Comparison of ENCODE assay signal across 16 cellular contexts in the genomic region with DNA sequence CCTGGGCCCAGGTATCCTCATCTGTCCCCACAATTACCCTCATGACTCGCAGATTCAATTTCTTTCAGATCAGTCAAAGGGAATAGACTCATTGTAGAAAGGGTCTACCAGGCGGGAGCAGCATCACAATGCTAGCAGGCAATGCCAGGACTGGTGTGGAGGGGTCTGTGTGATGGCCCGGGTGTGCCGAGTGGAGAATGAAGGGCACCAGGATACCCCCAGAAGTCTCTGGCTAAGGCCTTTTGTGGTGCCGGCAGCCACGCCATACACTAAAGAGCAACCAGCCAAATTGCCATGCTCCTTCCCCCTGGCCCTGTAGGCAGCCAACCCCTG. TPM values are rescaled to one million over a fixed set of nuclear protein-coding genes. Genes with fewer than 3 reads are reported as not detected.
DNase-seq lines count a peak whose midpoint lies in the region; ATAC-seq and TF ChIP-seq lines count a peak whose summit lies in the region.
"Had no signal": no experiment of that assay in that cellular context is flagged by ENCODE, and none has a peak within 500 bp of the region (broad histone marks: within the 10 kb centered on the region; RNA-seq: fewer than 3 reads in every experiment).

No MANE protein-coding gene starts in this region.

- peak overlapping the region; percentile 83 for H3K27ac ChIP-seq in smooth muscle cell (ENCODE audit: low read depth)
- H3K27ac ChIP-seq: BLaER1 treated with 17β-estradiol and CSF1 and Interleukin-3, amounts not matched to agents 10 nM and 100 nM had no signal

- peaks cover 41% of the 10 kb centered on the region for H3K4me1 Mint-ChIP-seq in activated T-cell treated with anti-CD3 and anti-CD28 coated beads, Interleukin-2, amount 50 U/mL, for 72 hours (ENCODE audit: low read depth)
- H3K4me1 Mint-ChIP-seq in activated T-helper 17 cell treated with anti-CD3 and anti-CD28 coated beads, Interleukin-2, amount 50 U/mL, for 72 hours = peaks cover 31% of the 10 kb centered on the region
- H3K4me1 Mint-ChIP-seq in mesothelial cell of epicardium = peaks cover 29% of the 10 kb centered on the region

- no peaks in the 10 kb centered on the region for H3K79me2 ChIP-seq in smooth muscle cell (ENCODE audit: low read depth)

- H3K27me3 ChIP-seq in smooth muscle cell (ENCODE audit: low read depth) = no peaks in the 10 kb centered on the region
- H3K27me3 ChIP-seq: BLaER1 treated with 17β-estradiol and CSF1 and Interleukin-3, amounts not matched to agents 10 nM and 100 nM; Peyer's patch had no signal

- H4K20me1 ChIP-seq in smooth muscle cell (ENCODE audit: low read depth) = no peaks in the 10 kb centered on the region
- H4K20me1 ChIP-seq: BLaER1 treated with 17β-estradiol and CSF1 and Interleukin-3, amounts not matched to agents 10 nM and 100 nM had no signal

- H3K4me1 ChIP-seq in smooth muscle cell (ENCODE audit: low read depth) = no peaks in the 10 kb centered on the region

- no peak overlapping the region for H3K9ac ChIP-seq in smooth muscle cell (ENCODE audit: low read depth)
- H3K9ac ChIP-seq: BLaER1 treated with 17β-estradiol and CSF1 and Interleukin-3, amounts not matched to agents 10 nM and 100 nM had no signal

- ATAC-seq in activated T-cell treated with anti-CD3 and anti-CD28 coated beads, Interleukin-2, amount 50 U/mL, for 72 hours (replicated peaks in 1 of 2) = no peak
- ATAC-seq in activated T-helper 17 cell treated with anti-CD3 and anti-CD28 coated beads, Interleukin-2, amount 50 U/mL, for 72 hours (replicated peaks) = no peak
- ATAC-seq in GM21390 (IDR thresholded peaks at IDR 0.05; ENCODE audit: unreplicated experiment) = no peak

- H2AFZ ChIP-seq in smooth muscle cell (ENCODE audit: low read depth) = no peak overlapping the region

- DNase-seq in activated T-cell treated with anti-CD3 and anti-CD28 coated beads, Interleukin-2, amount 50 U/mL, for 72 hours = no peak
- DNase-seq in activated T-cell treated with anti-CD3 and anti-CD28 coated beads, Interleukin-2, amount 50 U/mL, for 48 hours = no peak
- DNase-seq in mesothelial cell of epicardium (ENCODE audit: low spot score in 2 of 2, unreplicated experiment in 2 of 2) (no peak), smooth muscle cell (lab: John Stamatoyannopoulos, UW; ENCODE audit: unreplicated experiment) (no peak), H4 (ENCODE audit: low spot score) (no peak)
- DNase-seq in activated CD4-positive, CD25-positive, alpha-beta regulatory T cell treated with anti-CD3 and anti-CD28 coated beads, Interleukin-2, amount 50 U/mL, for 72 hours = no peak
- DNase-seq: ACHN, NCI-H1417, NCI-H510A, Peyer's patch had no signal

- peaks cover 2 to 9% of the 10 kb centered on the region in 2 donors for H3K9me3 Mint-ChIP-seq in activated T-cell treated with anti-CD3 and anti-CD28 coated beads, Interleukin-2, amount 50 U/mL, for 72 hours
- peaks cover 4% of the 10 kb centered on the region for H3K9me3 Mint-ChIP-seq in activated T-helper 17 cell treated with anti-CD3 and anti-CD28 coated beads, Interleukin-2, amount 50 U/mL, for 72 hours
- no peaks in the 10 kb centered on the region for H3K9me3 Mint-ChIP-seq in mesothelial cell of epicardium
- H3K9me3 Mint-ChIP-seq: dendritic cell treated with granulocyte-macrophage colony-stimulating factor and Interleukin-4, amounts not matched to agents 40 ng/mL and 50 ng/mL, for 4 days had no signal

- peaks cover 0 to 3% of the 10 kb centered on the region in 2 donors for H3K36me3 Mint-ChIP-seq in activated T-cell treated with anti-CD3 and anti-CD28 coated beads, Interleukin-2, amount 50 U/mL, for 72 hours (ENCODE audit: insufficient read depth in 2 of 2)
- no peaks in the 10 kb centered on the region for H3K36me3 Mint-ChIP-seq in activated T-helper 17 cell treated with anti-CD3 and anti-CD28 coated beads, Interleukin-2, amount 50 U/mL, for 72 hours (ENCODE audit: low read depth)
- no peaks in the 10 kb centered on the region for H3K36me3 Mint-ChIP-seq in mesothelial cell of epicardium

- H3K4me3 ChIP-seq in smooth muscle cell = no peak overlapping the region
- H3K4me3 ChIP-seq: BLaER1 treated with 17β-estradiol and CSF1 and Interleukin-3, amounts not matched to agents 10 nM and 100 nM; Peyer's patch had no signal

- no peak overlapping the region for H3K4me2 ChIP-seq in smooth muscle cell

- no peak for TF ChIP-seq CTCF in mesothelial cell of epicardium (IDR thresholded peaks at IDR 0.05; ENCODE audit: unreplicated experiment)
- no peak for TF ChIP-seq CTCF in smooth muscle cell (IDR thresholded peaks at IDR 0.05; ENCODE audit: borderline replicate concordance, insufficient read depth, poor library complexity, severe bottlenecking)

- peak overlapping the region; percentile 93 for H3K27ac Mint-ChIP-seq in activated T-cell treated with anti-CD3 and anti-CD28 coated beads, Interleukin-2, amount 50 U/mL, for 72 hours
- H3K27ac Mint-ChIP-seq in activated T-helper 17 cell treated with anti-CD3 and anti-CD28 coated beads, Interleukin-2, amount 50 U/mL, for 72 hours = peak overlapping the region; percentile 92
- H3K27ac Mint-ChIP-seq in mesothelial cell of epicardium = peak overlapping the region; percentile 98
- H3K27ac Mint-ChIP-seq: activated T-helper 2 cell treated with anti-CD3 and anti-CD28 coated beads, Interferon-gamma antibody, Interleukin-2, Interleukin-4, amounts not matched to agents 10 μg/mL and 5 μg/mL and 100 μg/mL, durations not matched to agents 14 hours and 24 hours and 36 hours; dendritic cell treated with granulocyte-macrophage colony-stimulating factor and Interleukin-4, amounts not matched to agents 40 ng/mL and 50 ng/mL, for 4 days; T-helper 2 cell treated with Interferon-gamma antibody and Interleukin-4, amounts not matched to agents 5 μg/mL and 100 μg/mL, for 36 hours had no signal

- H3K36me3 ChIP-seq in smooth muscle cell (ENCODE audit: low read depth) = no peaks in the 10 kb centered on the region
- H3K36me3 ChIP-seq: BLaER1 treated with 17β-estradiol and CSF1 and Interleukin-3, amounts not matched to agents 10 nM and 100 nM; Peyer's patch had no signal

- H3F3A ChIP-seq in smooth muscle cell (ENCODE audit: low read depth) = peaks cover 4% of the 10 kb centered on the region

- WGBS in smooth muscle cell (ENCODE audit: low lambda C conversion rate) = 95% methylated on average over 6 of the region's 6 CpGs

- H3K4me3 Mint-ChIP-seq in activated T-cell treated with anti-CD3 and anti-CD28 coated beads, Interleukin-2, amount 50 U/mL, for 72 hours = peak overlapping the region in 1 of 2 donors; percentile 71
- peak overlapping the region; percentile 49 for H3K4me3 Mint-ChIP-seq in activated T-helper 17 cell treated with anti-CD3 and anti-CD28 coated beads, Interleukin-2, amount 50 U/mL, for 72 hours
- no peak overlapping the region for H3K4me3 Mint-ChIP-seq in mesothelial cell of epicardium
- H3K4me3 Mint-ChIP-seq: dendritic cell treated with granulocyte-macrophage colony-stimulating factor and Interleukin-4, amounts not matched to agents 40 ng/mL and 50 ng/mL, for 4 days; T-helper 2 cell treated with Interferon-gamma antibody and Interleukin-4, amounts not matched to agents 5 μg/mL and 100 μg/mL, for 36 hours had no signal

- no peaks in the 10 kb centered on the region for H3K9me3 ChIP-seq in smooth muscle cell (replicated peaks; ENCODE audit: low read depth)
- H3K9me3 ChIP-seq: Peyer's patch had no signal

- H3K27me3 Mint-ChIP-seq in activated T-cell treated with anti-CD3 and anti-CD28 coated beads, Interleukin-2, amount 50 U/mL, for 72 hours (ENCODE audit: low read depth) = no peaks in the 10 kb centered on the region
- H3K27me3 Mint-ChIP-seq in activated T-helper 17 cell treated with anti-CD3 and anti-CD28 coated beads, Interleukin-2, amount 50 U/mL, for 72 hours = no peaks in the 10 kb centered on the region
- H3K27me3 Mint-ChIP-seq in mesothelial cell of epicardium (ENCODE audit: low read depth) = no peaks in the 10 kb centered on the region
- H3K27me3 Mint-ChIP-seq: dendritic cell treated with granulocyte-macrophage colony-stimulating factor and Interleukin-4, amounts not matched to agents 40 ng/mL and 50 ng/mL, for 4 days had no signal

RNA-seq across cellular contexts. Expression of gene RASL11B, which starts 37.9 kb away (rescaled TPM):
- total RNA-seq in activated T-cell treated with anti-CD3 and anti-CD28 coated beads, Interleukin-2, amount 50 U/mL, for 72 hours = 1 to 10 TPM in 1 of 2 donors, under 1 TPM in 1; 0.48 to 1.4 TPM
- under 1 TPM; 0.34 to 0.76 TPM for total RNA-seq in activated T-helper 17 cell treated with anti-CD3 and anti-CD28 coated beads, Interleukin-2, amount 50 U/mL, for 72 hours
- total RNA-seq in mesothelial cell of epicardium = 22.7 to 26.1 TPM (median 24.7 TPM) in 3 replicates
- total RNA-seq in smooth muscle cell = 42.9 and 47.0 TPM in 2 replicates
- 44.3 and 59.6 TPM in 2 replicates for polyA plus RNA-seq in smooth muscle cell
- total RNA-seq in H4 (2014; rRNA removed; shearing (Covaris generic)) = 0.60 and 0.80 TPM in 2 replicates

Comparison
In these comparisons a context has a peak if more than half of its experiments do, and no peak if none do; other contexts are left out.
1. RNA of gene RASL11B, which starts 37.9 kb away (total RNA-seq): 42.9 to 47.0 TPM in smooth muscle cell and 22.7 to 26.1 TPM in mesothelial cell of epicardium; 0.48 to 1.4 TPM in activated T-cell treated with anti-CD3 and anti-CD28 coated beads, Interleukin-2, amount 50 U/mL, for 72 hours, 0.34 to 0.76 TPM in activated T-helper 17 cell treated with anti-CD3 and anti-CD28 coated beads, Interleukin-2, amount 50 U/mL, for 72 hours and 0.60 to 0.80 TPM in H4; every median in the first group is over 10 times any median in the second.
2. Peak in every context shown above with its lines, with median percentiles within 50 percentile points of each other: H3K27ac Mint-ChIP-seq.